ENCODE assay signal across 1 cellular context in the genomic region with DNA sequence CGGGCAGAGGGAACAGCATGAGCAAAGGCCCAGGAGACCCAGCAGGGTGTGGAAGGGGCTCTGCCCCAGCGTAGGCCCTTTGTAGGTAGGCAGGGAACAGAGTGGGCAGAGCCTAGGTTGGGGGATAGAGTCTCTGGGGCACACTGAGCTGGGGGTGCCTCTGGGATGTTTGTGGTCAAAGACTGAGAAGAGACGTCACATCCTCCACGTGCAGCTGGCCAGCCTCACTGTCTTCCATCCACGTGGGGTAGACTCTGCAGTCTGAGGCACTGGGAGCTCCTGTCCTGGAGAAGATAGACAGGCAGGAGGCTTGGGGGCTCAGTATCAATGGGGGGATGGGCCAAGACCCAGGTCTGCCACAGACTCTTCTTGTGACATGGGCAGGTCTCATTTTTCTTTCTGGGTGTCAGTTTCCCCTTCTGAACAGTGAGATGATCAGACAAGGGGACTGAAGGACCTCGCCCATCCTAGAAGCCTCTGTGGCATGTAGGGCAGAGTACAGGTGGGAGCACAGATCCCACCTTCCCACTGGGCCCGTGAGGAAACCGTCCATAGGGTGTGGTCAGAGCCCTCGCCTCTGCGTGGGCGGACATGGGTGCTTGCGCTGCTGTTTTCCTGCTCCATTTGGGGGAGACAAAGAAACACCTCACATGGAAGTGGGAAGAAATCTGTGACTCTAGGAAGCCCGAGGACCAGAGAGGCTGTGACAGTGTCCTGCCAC.
TF ChIP-seq lines count a peak whose summit lies in the region.

No MANE protein-coding gene starts in this region.

TF ChIP-seq in GM23338, 12 proteins besides CTCF, POLR2A, EP300 and RAD21 (continued from another document):
- TF ChIP-seq, protein P1, sequence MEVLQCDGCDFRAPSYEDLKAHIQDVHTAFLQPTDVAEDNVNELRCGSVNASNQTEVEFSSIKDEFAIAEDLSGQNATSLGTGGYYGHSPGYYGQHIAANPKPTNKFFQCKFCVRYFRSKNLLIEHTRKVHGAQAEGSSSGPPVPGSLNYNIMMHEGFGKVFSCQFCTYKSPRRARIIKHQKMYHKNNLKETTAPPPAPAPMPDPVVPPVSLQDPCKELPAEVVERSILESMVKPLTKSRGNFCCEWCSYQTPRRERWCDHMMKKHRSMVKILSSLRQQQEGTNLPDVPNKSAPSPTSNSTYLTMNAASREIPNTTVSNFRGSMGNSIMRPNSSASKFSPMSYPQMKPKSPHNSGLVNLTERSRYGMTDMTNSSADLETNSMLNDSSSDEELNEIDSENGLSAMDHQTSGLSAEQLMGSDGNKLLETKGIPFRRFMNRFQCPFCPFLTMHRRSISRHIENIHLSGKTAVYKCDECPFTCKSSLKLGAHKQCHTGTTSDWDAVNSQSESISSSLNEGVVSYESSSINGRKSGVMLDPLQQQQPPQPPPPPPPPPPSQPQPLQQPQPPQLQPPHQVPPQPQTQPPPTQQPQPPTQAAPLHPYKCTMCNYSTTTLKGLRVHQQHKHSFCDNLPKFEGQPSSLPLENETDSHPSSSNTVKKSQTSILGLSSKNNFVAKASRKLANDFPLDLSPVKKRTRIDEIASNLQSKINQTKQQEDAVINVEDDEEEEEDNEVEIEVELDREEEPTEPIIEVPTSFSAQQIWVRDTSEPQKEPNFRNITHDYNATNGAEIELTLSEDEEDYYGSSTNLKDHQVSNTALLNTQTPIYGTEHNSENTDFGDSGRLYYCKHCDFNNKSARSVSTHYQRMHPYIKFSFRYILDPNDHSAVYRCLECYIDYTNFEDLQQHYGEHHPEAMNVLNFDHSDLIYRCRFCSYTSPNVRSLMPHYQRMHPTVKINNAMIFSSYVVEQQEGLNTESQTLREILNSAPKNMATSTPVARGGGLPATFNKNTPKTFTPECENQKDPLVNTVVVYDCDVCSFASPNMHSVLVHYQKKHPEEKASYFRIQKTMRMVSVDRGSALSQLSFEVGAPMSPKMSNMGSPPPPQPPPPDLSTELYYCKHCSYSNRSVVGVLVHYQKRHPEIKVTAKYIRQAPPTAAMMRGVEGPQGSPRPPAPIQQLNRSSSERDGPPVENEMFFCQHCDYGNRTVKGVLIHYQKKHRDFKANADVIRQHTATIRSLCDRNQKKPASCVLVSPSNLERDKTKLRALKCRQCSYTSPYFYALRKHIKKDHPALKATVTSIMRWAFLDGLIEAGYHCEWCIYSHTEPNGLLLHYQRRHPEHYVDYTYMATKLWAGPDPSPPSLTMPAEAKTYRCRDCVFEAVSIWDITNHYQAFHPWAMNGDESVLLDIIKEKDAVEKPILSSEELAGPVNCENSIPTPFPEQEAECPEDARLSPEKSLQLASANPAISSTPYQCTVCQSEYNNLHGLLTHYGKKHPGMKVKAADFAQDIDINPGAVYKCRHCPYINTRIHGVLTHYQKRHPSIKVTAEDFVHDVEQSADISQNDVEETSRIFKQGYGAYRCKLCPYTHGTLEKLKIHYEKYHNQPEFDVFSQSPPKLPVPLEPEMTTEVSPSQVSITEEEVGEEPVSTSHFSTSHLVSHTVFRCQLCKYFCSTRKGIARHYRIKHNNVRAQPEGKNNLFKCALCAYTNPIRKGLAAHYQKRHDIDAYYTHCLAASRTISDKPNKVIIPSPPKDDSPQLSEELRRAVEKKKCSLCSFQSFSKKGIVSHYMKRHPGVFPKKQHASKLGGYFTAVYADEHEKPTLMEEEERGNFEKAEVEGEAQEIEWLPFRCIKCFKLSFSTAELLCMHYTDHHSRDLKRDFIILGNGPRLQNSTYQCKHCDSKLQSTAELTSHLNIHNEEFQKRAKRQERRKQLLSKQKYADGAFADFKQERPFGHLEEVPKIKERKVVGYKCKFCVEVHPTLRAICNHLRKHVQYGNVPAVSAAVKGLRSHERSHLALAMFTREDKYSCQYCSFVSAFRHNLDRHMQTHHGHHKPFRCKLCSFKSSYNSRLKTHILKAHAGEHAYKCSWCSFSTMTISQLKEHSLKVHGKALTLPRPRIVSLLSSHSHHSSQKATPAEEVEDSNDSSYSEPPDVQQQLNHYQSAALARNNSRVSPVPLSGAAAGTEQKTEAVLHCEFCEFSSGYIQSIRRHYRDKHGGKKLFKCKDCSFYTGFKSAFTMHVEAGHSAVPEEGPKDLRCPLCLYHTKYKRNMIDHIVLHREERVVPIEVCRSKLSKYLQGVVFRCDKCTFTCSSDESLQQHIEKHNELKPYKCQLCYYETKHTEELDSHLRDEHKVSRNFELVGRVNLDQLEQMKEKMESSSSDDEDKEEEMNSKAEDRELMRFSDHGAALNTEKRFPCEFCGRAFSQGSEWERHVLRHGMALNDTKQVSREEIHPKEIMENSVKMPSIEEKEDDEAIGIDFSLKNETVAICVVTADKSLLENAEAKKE (CRISPR knock-in tag; IDR thresholded peaks at IDR 0.05) = no peak
- TF ChIP-seq POLR2AphosphoS5 (IDR thresholded peaks at IDR 0.05; ENCODE audit: low read depth) = no peak
- TF ChIP-seq CREB1 (CRISPR knock-in tag; IDR thresholded peaks at IDR 0.05; ENCODE audit: low read depth) = no peak
- TF ChIP-seq EZH2phosphoT487 (IDR thresholded peaks at IDR 0.05; ENCODE audit: unreplicated experiment) = no peak
TF ChIP-seq in GM23338: peak in this region for 0.
